Comparison of ENCODE assay signal across 8 cellular contexts in the genomic region with DNA sequence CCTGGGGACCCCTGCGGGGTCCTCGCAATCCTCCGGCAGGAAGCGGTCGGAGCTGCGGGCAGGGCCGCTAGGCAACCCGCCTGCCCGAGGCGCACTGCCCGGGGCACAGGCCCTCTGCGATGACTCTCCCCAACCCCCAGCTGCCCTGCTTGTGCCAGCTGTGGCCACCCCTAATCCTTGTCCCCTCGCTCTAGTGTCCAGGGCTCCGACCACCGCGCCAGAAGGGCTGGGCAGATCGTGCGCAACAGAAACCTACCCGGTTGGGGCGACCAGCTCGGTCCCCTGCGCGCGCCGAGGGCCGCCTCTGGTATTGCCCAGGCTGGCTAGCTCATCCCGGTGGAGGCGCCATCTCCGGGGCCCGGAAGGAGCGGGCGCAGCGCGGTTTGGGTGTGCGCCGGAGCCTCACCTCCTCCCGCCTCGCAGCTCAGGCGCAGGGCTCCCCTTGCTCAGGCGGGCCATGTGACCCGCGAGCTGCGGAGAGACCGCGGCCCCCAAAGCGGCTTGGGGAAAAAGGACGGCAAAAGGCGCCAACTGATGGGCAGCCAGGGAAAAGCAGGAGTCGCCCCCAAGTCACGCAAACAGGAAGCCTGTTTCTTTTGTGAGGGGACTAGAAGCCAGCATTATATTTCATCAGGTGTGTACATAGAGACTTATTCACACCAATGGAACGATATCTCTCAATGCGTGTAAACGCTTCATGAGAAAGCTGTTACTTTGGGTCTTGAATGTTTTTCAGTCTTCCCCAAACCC. TPM values are rescaled to one million over a fixed set of nuclear protein-coding genes. Genes with fewer than 3 reads are reported as not detected.
A peak's percentile ranks its signal among the peaks of the same experiment; 100 is the strongest.
DNase-seq lines count a peak whose midpoint lies in the region; ATAC-seq and TF ChIP-seq lines count a peak whose summit lies in the region.

No MANE protein-coding gene starts in this region.

- TF ChIP-seq CTCF in 22Rv1 (IDR thresholded peaks at IDR 0.05) (peak; percentile 16), GM10248 (IDR thresholded peaks at IDR 0.05; ENCODE audit: control extremely low read depth, extremely low read depth, low read depth, missing control alignments) (no peak)

- peak; percentile 90 for DNase-seq in H7
- DNase-seq in NT2/D1 (ENCODE audit: low read depth, low spot score): peak; percentile 65
- peak; percentile 57 for DNase-seq in dedifferentiated amniotic fluid mesenchymal stem cell (ENCODE audit: extremely low spot score)
- DNase-seq in kidney glomerular epithelial cell (lab: John Stamatoyannopoulos, UW): peak; percentile 81
- peak in 1 of 2 donors; percentile 49 for DNase-seq in stimulated activated effector memory CD8-positive, alpha-beta T cell treated with anti-CD3 and anti-CD28 coated beads, Interleukin-12 subunit alpha, Interleukin-12 subunit beta, amount 100 ng/mL, for 72 hours (ENCODE audit: low spot score in 2 of 2)
- no peak for DNase-seq in GM10248 (ENCODE audit: extremely low spot score)
- DNase-seq in immature natural killer cell: no peak

- H3K9me3 Mint-ChIP-seq in stimulated activated effector memory CD8-positive, alpha-beta T cell treated with anti-CD3 and anti-CD28 coated beads, Interleukin-12 subunit alpha, Interleukin-12 subunit beta, amount 100 ng/mL, for 72 hours: no peaks in the 10 kb centered on the region
- peaks cover 0 to 7% (median 0%) of the 10 kb centered on the region in 6 donors for H3K9me3 Mint-ChIP-seq in immature natural killer cell

- H3K27me3 Mint-ChIP-seq in immature natural killer cell (ENCODE audit: low read depth in 3 of 3): peaks cover 2 to 18% (median 9%) of the 10 kb centered on the region in 3 donors

- POLR2A ChIA-PET in GM10248 (lab: Yijun Ruan, JAX): no interaction called here

- no peak overlapping the region for H3K27ac ChIP-seq in 22Rv1

- H3K4me1 ChIP-seq in NT2/D1 (ENCODE audit: insufficient read depth, insufficient read length): peaks cover 2% of the 10 kb centered on the region

- H3K9me3 ChIP-seq in NT2/D1 (ENCODE audit: insufficient read depth, low read length): no peaks in the 10 kb centered on the region

- CTCF ChIA-PET in GM10248 (lab: Yijun Ruan, JAX): interaction anchor here (1.3 to 3.3 kb wide), 2 partner anchors 9 to 13 kb away, joined by 3 to 9 read pairs; no protein-coding TSS in a partner anchor

- H3K36me3 ChIP-seq in H7 (replicated peaks; ENCODE audit: control insufficient read depth, insufficient read depth, low read length) (no peaks in the 10 kb centered on the region), NT2/D1 (ENCODE audit: insufficient read depth, insufficient read length, low read length) (no peaks in the 10 kb centered on the region)

- no peak overlapping the region for H3K27ac Mint-ChIP-seq in stimulated activated effector memory CD8-positive, alpha-beta T cell treated with anti-CD3 and anti-CD28 coated beads, Interleukin-12 subunit alpha, Interleukin-12 subunit beta, amount 100 ng/mL, for 72 hours
- H3K27ac Mint-ChIP-seq in immature natural killer cell: no peak overlapping the region

- H3K4me1 Mint-ChIP-seq in stimulated activated effector memory CD8-positive, alpha-beta T cell treated with anti-CD3 and anti-CD28 coated beads, Interleukin-12 subunit alpha, Interleukin-12 subunit beta, amount 100 ng/mL, for 72 hours: no peaks in the 10 kb centered on the region
- no peaks in the 10 kb centered on the region for H3K4me1 Mint-ChIP-seq in immature natural killer cell

- peak; percentile 46 for ATAC-seq in stimulated activated effector memory CD8-positive, alpha-beta T cell treated with anti-CD3 and anti-CD28 coated beads, Interleukin-12 subunit alpha, Interleukin-12 subunit beta, amount 100 ng/mL, for 72 hours

- peaks cover 7% of the 10 kb centered on the region for H3K27me3 ChIP-seq in H7 (ENCODE audit: control insufficient read depth, insufficient read depth, low read length)
- H3K27me3 ChIP-seq in NT2/D1 (ENCODE audit: insufficient read depth, insufficient read length): no peaks in the 10 kb centered on the region

- H3K9ac ChIP-seq in NT2/D1 (ENCODE audit: insufficient read length, low read depth): peak overlapping the region; percentile 57

- H3K36me3 Mint-ChIP-seq in stimulated activated effector memory CD8-positive, alpha-beta T cell treated with anti-CD3 and anti-CD28 coated beads, Interleukin-12 subunit alpha, Interleukin-12 subunit beta, amount 100 ng/mL, for 72 hours: no peaks in the 10 kb centered on the region
- no peaks in the 10 kb centered on the region for H3K36me3 Mint-ChIP-seq in immature natural killer cell

- H3K4me3 ChIP-seq in H7 (ENCODE audit: insufficient read depth, low read depth, low read length) (peak overlapping the region; percentile 80), NT2/D1 (ENCODE audit: insufficient read length, low read depth) (peak overlapping the region; percentile 51)

- peak overlapping the region; percentile 24 for H3K4me3 Mint-ChIP-seq in stimulated activated effector memory CD8-positive, alpha-beta T cell treated with anti-CD3 and anti-CD28 coated beads, Interleukin-12 subunit alpha, Interleukin-12 subunit beta, amount 100 ng/mL, for 72 hours
- no peak overlapping the region for H3K4me3 Mint-ChIP-seq in immature natural killer cell

RNA-seq across cellular contexts. Expression of a gene that starts 46.8 kb away (rescaled TPM):
- 21.8 and 24.9 TPM in 2 replicates for total RNA-seq in H7 (2014; rRNA removed; shearing (Covaris generic))
- polyA plus RNA-seq in immature natural killer cell: 10 to 100 TPM; 19.8 to 57.0 (median 26.9) TPM

RNA-seq across cellular contexts. Expression of a gene that starts 51.3 kb away (rescaled TPM):
- not detected in 2 replicates for total RNA-seq in H7 (2014; rRNA removed; shearing (Covaris generic))
- polyA plus RNA-seq in immature natural killer cell: not detected

Comparison
In these comparisons a context has a peak if more than half of its experiments do, and no peak if none do; other contexts are left out.
1. DNase-seq: peak in H7 (single experiment), NT2/D1 (single experiment), dedifferentiated amniotic fluid mesenchymal stem cell (single experiment) and kidney glomerular epithelial cell (single experiment); none in GM10248 (single experiment) and immature natural killer cell (0 of 3).